ENCODE assay signal across 19 cellular contexts in the genomic region with DNA sequence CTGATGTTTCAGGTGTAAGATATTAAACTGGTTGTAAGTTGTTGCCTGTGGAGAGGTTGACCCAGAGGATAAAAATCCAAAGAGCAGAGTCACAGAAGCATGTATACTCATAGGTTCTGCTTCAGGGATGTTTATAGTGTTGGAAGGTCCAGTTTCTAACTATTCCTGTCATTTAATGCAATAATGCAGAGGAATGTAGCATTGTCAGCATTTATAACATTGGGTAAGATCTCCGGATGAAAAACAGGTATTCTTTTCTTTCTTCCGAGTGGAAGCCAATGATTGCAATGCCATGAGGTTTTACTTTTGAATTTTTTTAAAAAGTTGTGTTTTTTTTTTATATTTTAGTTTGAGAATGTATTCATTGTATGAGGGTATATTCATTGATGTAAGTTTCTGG.
DNase-seq lines count a peak whose midpoint lies in the region; ATAC-seq and TF ChIP-seq lines count a peak whose summit lies in the region.
"Had no signal": no experiment of that assay in that cellular context is flagged by ENCODE, and none has a peak within 500 bp of the region (broad histone marks: within the 10 kb centered on the region; RNA-seq: fewer than 3 reads in every experiment).

No MANE protein-coding gene starts in this region.

- no peaks in the 10 kb centered on the region for H3F3A ChIP-seq in GM23338 (replicated peaks; ENCODE audit: low read depth)
- H3F3A ChIP-seq in OCI-LY1 (ENCODE audit: insufficient read depth, low read length), result no peaks in the 10 kb centered on the region
- no peaks in the 10 kb centered on the region for H3F3A ChIP-seq in SU-DHL-6 (ENCODE audit: insufficient read depth)
- H3F3A ChIP-seq in PC-3 (ENCODE audit: low read length, unreplicated experiment), result no peaks in the 10 kb centered on the region

- H3K9me3 ChIP-seq in OCI-LY1 (ENCODE audit: low read length), result no peaks in the 10 kb centered on the region; the same call in 1 of the 2 replicates
- no peaks in the 10 kb centered on the region for H3K9me3 ChIP-seq in SU-DHL-6 (ENCODE audit: insufficient read depth, low read length)
- H3K9me3 ChIP-seq in PC-3 (ENCODE audit: low read length), result no peaks in the 10 kb centered on the region
- H3K9me3 ChIP-seq: BE2C had no signal

- H3K9me2 ChIP-seq in GM23338 (ENCODE audit: insufficient read depth) (no peaks in the 10 kb centered on the region), OCI-LY1 (ENCODE audit: low read depth, low read length) (no peaks in the 10 kb centered on the region), SU-DHL-6 (replicated peaks; ENCODE audit: insufficient read depth, low read length) (no peaks in the 10 kb centered on the region), PC-3 (replicated peaks; ENCODE audit: low read length) (no peaks in the 10 kb centered on the region)

- peak overlapping the region; percentile 38; the same call in 1 of the 2 replicates for H2AFZ ChIP-seq in GM23338
- H2AFZ ChIP-seq in OCI-LY1 (ENCODE audit: low read length), result peak overlapping the region; percentile 0; the same call in 1 of the 2 replicates
- H2AFZ ChIP-seq in SU-DHL-6 (ENCODE audit: low read depth, low read length, severe bottlenecking), result peak overlapping the region; percentile 68
- H2AFZ ChIP-seq in PC-3 (ENCODE audit: low read length), result no peak overlapping the region

- H3K4me1 ChIP-seq in GM23338 (ENCODE audit: insufficient read depth) (no peaks in the 10 kb centered on the region), OCI-LY1 (ENCODE audit: insufficient read depth, low read length, severe bottlenecking) (peaks cover 31% of the 10 kb centered on the region), PC-3 (ENCODE audit: insufficient read depth, low read length) (no peaks in the 10 kb centered on the region)
- H3K4me1 ChIP-seq: BE2C had no signal

- H4K20me1 ChIP-seq in GM23338 (replicated peaks; ENCODE audit: insufficient read depth) (no peaks in the 10 kb centered on the region), OCI-LY1 (ENCODE audit: insufficient read depth, low read length) (no peaks in the 10 kb centered on the region), SU-DHL-6 (ENCODE audit: low read depth, low read length) (no peaks in the 10 kb centered on the region), PC-3 (ENCODE audit: low read length) (no peaks in the 10 kb centered on the region)

- no peak overlapping the region for H3K4me3 ChIP-seq in GM23338
- H3K4me3 ChIP-seq in OCI-LY1 (ENCODE audit: low read depth, low read length, poor library complexity, severe bottlenecking), result no peak overlapping the region
- no peak overlapping the region for H3K4me3 ChIP-seq in SU-DHL-6 (ENCODE audit: insufficient read depth, low read length, poor library complexity, severe bottlenecking)
- H3K4me3 ChIP-seq in PC-3 (ENCODE audit: low read length), result no peak overlapping the region
- H3K4me3 ChIP-seq: GM12878 had no signal

- TF ChIP-seq CTCF in GM23338 (conservative IDR thresholded peaks at IDR 0.05; ENCODE audit: low read depth in 2 of 2) (no peak), OCI-LY1 (IDR thresholded peaks at IDR 0.05; ENCODE audit: low read length) (no peak), SU-DHL-6 (IDR thresholded peaks at IDR 0.05; ENCODE audit: insufficient read depth, low read length, poor library complexity, severe bottlenecking) (no peak), type B pancreatic cell (conservative IDR thresholded peaks at IDR 0.05) (no peak), PC-3 (conservative IDR thresholded peaks at IDR 0.05; ENCODE audit: low read depth, low read length) (no peak)

- no peaks in the 10 kb centered on the region for H3K27me3 ChIP-seq in GM23338 (ENCODE audit: insufficient read depth)
- no peaks in the 10 kb centered on the region for H3K27me3 ChIP-seq in OCI-LY1 (ENCODE audit: insufficient read depth, low read length)
- H3K27me3 ChIP-seq in SU-DHL-6 (ENCODE audit: low read length), result no peaks in the 10 kb centered on the region
- no peaks in the 10 kb centered on the region for H3K27me3 ChIP-seq in PC-3 (ENCODE audit: low read length)
- H3K27me3 ChIP-seq: BE2C had no signal

- H3K9me3 Mint-ChIP-seq in GM23338, result no peaks in the 10 kb centered on the region
- no peaks in the 10 kb centered on the region for H3K9me3 Mint-ChIP-seq in type B pancreatic cell

- H3K27ac ChIP-seq in GM23338 (ENCODE audit: low read depth) (no peak overlapping the region), OCI-LY1 (ENCODE audit: low read depth, low read length, poor library complexity, severe bottlenecking) (no peak overlapping the region), SU-DHL-6 (ENCODE audit: low read depth, low read length) (no peak overlapping the region), PC-3 (ENCODE audit: low read length) (no peak overlapping the region)

- H3K4me1 Mint-ChIP-seq in GM23338 (peaks cover 4% of the 10 kb centered on the region; the same call in 1 of the 3 replicates), type B pancreatic cell (ENCODE audit: unreplicated experiment) (peaks cover 9% of the 10 kb centered on the region)
- H3K4me1 Mint-ChIP-seq: CD8-positive, alpha-beta memory T cell had no signal

- H3K9ac ChIP-seq in OCI-LY1 (ENCODE audit: low read length), result no peak overlapping the region
- no peak overlapping the region for H3K9ac ChIP-seq in SU-DHL-6 (ENCODE audit: low read length)
- H3K9ac ChIP-seq in PC-3 (ENCODE audit: low read length), result no peak overlapping the region

- POLR2A ChIA-PET in PC-3 (lab: Charles Lee; ENCODE audit: unreplicated experiment), result no interaction called here

- H3K4me2 ChIP-seq in GM23338 (no peak overlapping the region), OCI-LY1 (ENCODE audit: low read length) (peak overlapping the region; percentile 1; the same call in 1 of the 2 replicates), SU-DHL-6 (ENCODE audit: low read depth, low read length, poor library complexity, severe bottlenecking) (no peak overlapping the region), PC-3 (ENCODE audit: low read length) (no peak overlapping the region)

- CTCF ChIA-PET in PC-3 (lab: Charles Lee), result no interaction called here

- intact Hi-C loops in PC-3 (cut with micrococcal nuclease), result no loop called here

- H3K79me2 ChIP-seq in GM23338 (replicated peaks; ENCODE audit: insufficient read depth) (no peaks in the 10 kb centered on the region), OCI-LY1 (ENCODE audit: insufficient read depth, low read length) (no peaks in the 10 kb centered on the region), SU-DHL-6 (ENCODE audit: insufficient read depth, low read length) (no peaks in the 10 kb centered on the region), PC-3 (ENCODE audit: low read length) (no peaks in the 10 kb centered on the region)

- H3K27me3 Mint-ChIP-seq in GM23338 (ENCODE audit: insufficient read depth, low read depth, poor library complexity) (no peaks in the 10 kb centered on the region), type B pancreatic cell (no peaks in the 10 kb centered on the region)
- H3K27me3 Mint-ChIP-seq: CD4-positive, CD25-positive, alpha-beta regulatory T cell; CD8-positive, alpha-beta memory T cell had no signal

- no peak overlapping the region for H3K4me3 Mint-ChIP-seq in GM23338
- no peak overlapping the region for H3K4me3 Mint-ChIP-seq in type B pancreatic cell
- H3K4me3 Mint-ChIP-seq: CD4-positive, CD25-positive, alpha-beta regulatory T cell; CD8-positive, alpha-beta memory T cell had no signal

- BruUV-seq in PC-3 (replicated peaks; lab: Mats Ljungman, UMichigan), result no TSS peak

- H3K36me3 Mint-ChIP-seq in GM23338 (ENCODE audit: low read depth), result no peaks in the 10 kb centered on the region
- no peaks in the 10 kb centered on the region for H3K36me3 Mint-ChIP-seq in type B pancreatic cell
- H3K36me3 Mint-ChIP-seq: CD4-positive, CD25-positive, alpha-beta regulatory T cell; CD8-positive, alpha-beta memory T cell had no signal

- H3K27ac Mint-ChIP-seq in GM23338, result no peak overlapping the region
- H3K27ac Mint-ChIP-seq in type B pancreatic cell, result peak overlapping the region; percentile 30
- H3K27ac Mint-ChIP-seq: CD4-positive, CD25-positive, alpha-beta regulatory T cell; CD8-positive, alpha-beta memory T cell had no signal

- H3K36me3 ChIP-seq in GM23338 (ENCODE audit: insufficient read depth) (no peaks in the 10 kb centered on the region), OCI-LY1 (ENCODE audit: insufficient read depth, low read length) (no peaks in the 10 kb centered on the region), SU-DHL-6 (ENCODE audit: low read length) (no peaks in the 10 kb centered on the region), PC-3 (ENCODE audit: low read depth, low read length) (no peaks in the 10 kb centered on the region)
- H3K36me3 ChIP-seq: BE2C had no signal

- DNase-seq in GM23338 (ENCODE audit: low spot score), result no peak
- DNase-seq in type B pancreatic cell (ENCODE audit: extremely low spot score, unreplicated experiment), result no peak
- DNase-seq in activated T-cell treated with anti-CD3 and anti-CD28 coated beads, Interleukin-2, amount 50 U/mL, for 1 hour, result no peak
- no peak for DNase-seq in PC-3
- no peak for DNase-seq in pons (ENCODE audit: low spot score)
- DNase-seq: ACHN; BE2C; C1 segment of cervical spinal cord; CD4-positive, CD25-positive, alpha-beta regulatory T cell; CD8-positive, alpha-beta memory T cell; COR-L47; DMS 273 treated with DMSO at 0.1 percent for 48 hours; DMS53; DND-41; EL; HCEC 1CT had no signal

- ATAC-seq in GM23338, result no peak
- no peak for ATAC-seq in PC-3
- ATAC-seq: GM12878 had no signal

TF ChIP-seq in GM23338, 12 proteins besides CTCF, POLR2A, EP300 and RAD21 (continues in another document):
- TF ChIP-seq ZNF114 (CRISPR knock-in tag; IDR thresholded peaks at IDR 0.05), result no peak
